32 cellular contexts compared by ENCODE assay signal in the genomic region with DNA sequence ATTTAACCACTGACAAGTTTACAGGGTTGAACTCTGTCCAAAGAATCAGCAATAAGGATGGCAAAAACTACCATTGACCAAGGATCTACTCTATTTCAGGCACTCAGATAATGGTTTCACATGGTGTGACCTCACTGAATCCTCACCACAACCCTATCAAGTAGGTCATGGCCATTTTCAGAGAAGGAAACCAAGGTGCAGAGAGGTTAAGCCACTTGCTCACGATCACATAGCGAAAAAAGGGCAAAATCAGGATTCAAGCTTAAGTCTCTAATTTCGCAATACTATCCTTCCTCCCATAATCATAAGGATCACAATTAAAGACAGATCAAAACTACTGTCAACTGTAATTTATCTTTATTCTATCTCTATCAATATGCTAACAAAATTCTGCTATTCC.
"Had no signal": no experiment of that assay in that cellular context is flagged by ENCODE, and none has a peak within 500 bp of the region (broad histone marks: within the 10 kb centered on the region; RNA-seq: fewer than 3 reads in every experiment).

No MANE protein-coding gene starts in this region.

- H3K4me1 ChIP-seq: gastrocnemius medialis, prostate gland, sigmoid colon, suprapubic skin, tibial artery, upper lobe of right lung had no signal

- ATAC-seq: gastrocnemius medialis, left cardiac atrium, left ventricle myocardium superior, mucosa of descending colon, upper lobe of right lung had no signal

- H3K4me3 Mint-ChIP-seq: activated naive CD8-positive, alpha-beta T cell treated with anti-CD3 and anti-CD28 coated beads, Interleukin-2, amount 10 ng/mL, durations not matched to agents 7 days and 5 days; activated T-cell treated with anti-CD3 and anti-CD28 coated beads, Interleukin-2, amount 50 U/mL, for 72 hours; nephron progenitor cell had no signal

- H3K4me3 ChIP-seq: coronary artery, dorsolateral prefrontal cortex, gastrocnemius medialis, mucosa of descending colon, ovary, prostate gland, sigmoid colon, suprapubic skin, tibial artery, upper lobe of right lung had no signal

- H3K9me3 ChIP-seq: gastrocnemius medialis, mucosa of descending colon, neutrophil, ovary, prostate gland, sigmoid colon, suprapubic skin, tibial artery, upper lobe of right lung had no signal

- H3K4me1 Mint-ChIP-seq: nephron progenitor cell had no signal

- H3K27ac Mint-ChIP-seq: activated T-cell treated with anti-CD3 and anti-CD28 coated beads, Interleukin-2, amount 50 U/mL, for 72 hours; nephron progenitor cell; T-cell had no signal

- H3K36me3 Mint-ChIP-seq: T-cell had no signal

- DNase-seq: activated CD4-positive, alpha-beta T cell treated with anti-CD3 and anti-CD28 coated beads, Interleukin-2, amount 50 U/mL, for 4 hours; activated CD4-positive, CD25-positive, alpha-beta regulatory T cell treated with anti-CD3 and anti-CD28 coated beads, Interleukin-2, amount 50 U/mL, for 72 hours; activated effector memory CD4-positive, alpha-beta T cell treated with Interleukin-2 at 50 U/mL for 16 hours; activated naive CD4-positive, alpha-beta T cell treated with Interleukin-2 at 50 U/mL for 16 hours; activated naive CD8-positive, alpha-beta T cell treated with anti-CD3 and anti-CD28 coated beads, Interleukin-2, amount 10 ng/mL, durations not matched to agents 7 days and 5 days; activated T-cell treated with anti-CD3 and anti-CD28 coated beads for 4 hours; activated T-cell treated with anti-CD3 and anti-CD28 coated beads, Interleukin-2, amount 50 U/mL, for 72 hours; brain microvascular endothelial cell; dorsolateral prefrontal cortex; effector memory CD4-positive, alpha-beta T cell; erythroblast; gastrocnemius medialis; glutamatergic neuron; left cardiac atrium; left ventricle myocardium superior; mucosa of descending colon; nephron progenitor cell; ovary; retina; sigmoid colon; small intestine; stimulated activated CD4-positive, alpha-beta T cell treated with anti-CD3 and anti-CD28 coated beads, Interleukin-2, amount 100 ng/mL, for 24 hours; stimulated activated naive CD4-positive, alpha-beta T cell; T-cell; T-helper 9 cell; tibial artery; upper lobe of right lung had no signal

- H3K27me3 Mint-ChIP-seq: activated naive CD8-positive, alpha-beta T cell treated with anti-CD3 and anti-CD28 coated beads, Interleukin-2, amount 10 ng/mL, durations not matched to agents 7 days and 5 days; T-cell had no signal

- H3K27me3 ChIP-seq: brain microvascular endothelial cell, gastrocnemius medialis, neutrophil, ovary, sigmoid colon, suprapubic skin, tibial artery, upper lobe of right lung had no signal

- FAIRE-seq: keratinocyte, small intestine had no signal

- H3K27ac ChIP-seq: brain microvascular endothelial cell, coronary artery, dorsolateral prefrontal cortex, gastrocnemius medialis, ovary, prostate gland, sigmoid colon, suprapubic skin, tibial artery, upper lobe of right lung had no signal

- H3K36me3 ChIP-seq: brain microvascular endothelial cell, gastrocnemius medialis, neutrophil, ovary, prostate gland, sigmoid colon, suprapubic skin, tibial artery, upper lobe of right lung had no signal
